Comparison of ENCODE assay signal across 1 cellular context in the genomic region with DNA sequence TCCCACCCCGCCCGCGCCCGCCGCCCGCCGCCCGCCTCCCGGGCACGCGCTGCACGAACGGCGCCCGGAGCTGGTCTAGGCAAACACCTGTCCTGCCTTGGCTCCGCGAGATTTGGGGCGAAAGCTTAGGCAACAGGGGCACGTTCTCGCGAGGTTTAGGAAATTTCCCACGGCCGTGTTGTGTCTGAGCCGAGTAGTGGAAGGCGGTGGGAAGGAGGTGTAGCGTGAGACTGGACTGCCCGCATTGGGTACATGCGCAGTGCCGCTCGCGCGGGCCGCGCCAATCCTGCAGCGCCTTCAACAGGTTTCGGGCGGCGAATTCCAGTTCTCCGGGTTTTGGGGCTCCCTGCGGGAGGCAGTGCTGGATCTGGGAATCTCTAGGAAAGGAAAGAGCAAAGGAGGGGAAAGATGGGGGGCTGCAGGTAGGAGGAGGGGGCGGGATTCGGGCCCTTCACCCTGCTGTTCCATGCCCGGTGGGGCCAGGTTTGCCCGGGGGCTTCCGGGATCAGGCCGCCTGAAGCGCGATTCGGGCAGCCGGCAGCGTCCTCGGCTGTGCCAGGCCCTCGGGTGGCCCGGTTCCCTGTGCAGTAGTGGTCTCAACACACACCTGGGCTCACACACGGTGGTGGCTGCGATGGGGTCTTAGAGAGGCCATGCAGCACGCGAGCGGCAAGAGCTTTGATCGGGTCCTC.
TF ChIP-seq lines count a peak whose summit lies in the region.

No MANE protein-coding gene starts in this region.

TF ChIP-seq in HepG2, 621 proteins besides CTCF, POLR2A, EP300 and RAD21 (continued from another document and continues in another):
- TF ChIP-seq, protein P1, sequence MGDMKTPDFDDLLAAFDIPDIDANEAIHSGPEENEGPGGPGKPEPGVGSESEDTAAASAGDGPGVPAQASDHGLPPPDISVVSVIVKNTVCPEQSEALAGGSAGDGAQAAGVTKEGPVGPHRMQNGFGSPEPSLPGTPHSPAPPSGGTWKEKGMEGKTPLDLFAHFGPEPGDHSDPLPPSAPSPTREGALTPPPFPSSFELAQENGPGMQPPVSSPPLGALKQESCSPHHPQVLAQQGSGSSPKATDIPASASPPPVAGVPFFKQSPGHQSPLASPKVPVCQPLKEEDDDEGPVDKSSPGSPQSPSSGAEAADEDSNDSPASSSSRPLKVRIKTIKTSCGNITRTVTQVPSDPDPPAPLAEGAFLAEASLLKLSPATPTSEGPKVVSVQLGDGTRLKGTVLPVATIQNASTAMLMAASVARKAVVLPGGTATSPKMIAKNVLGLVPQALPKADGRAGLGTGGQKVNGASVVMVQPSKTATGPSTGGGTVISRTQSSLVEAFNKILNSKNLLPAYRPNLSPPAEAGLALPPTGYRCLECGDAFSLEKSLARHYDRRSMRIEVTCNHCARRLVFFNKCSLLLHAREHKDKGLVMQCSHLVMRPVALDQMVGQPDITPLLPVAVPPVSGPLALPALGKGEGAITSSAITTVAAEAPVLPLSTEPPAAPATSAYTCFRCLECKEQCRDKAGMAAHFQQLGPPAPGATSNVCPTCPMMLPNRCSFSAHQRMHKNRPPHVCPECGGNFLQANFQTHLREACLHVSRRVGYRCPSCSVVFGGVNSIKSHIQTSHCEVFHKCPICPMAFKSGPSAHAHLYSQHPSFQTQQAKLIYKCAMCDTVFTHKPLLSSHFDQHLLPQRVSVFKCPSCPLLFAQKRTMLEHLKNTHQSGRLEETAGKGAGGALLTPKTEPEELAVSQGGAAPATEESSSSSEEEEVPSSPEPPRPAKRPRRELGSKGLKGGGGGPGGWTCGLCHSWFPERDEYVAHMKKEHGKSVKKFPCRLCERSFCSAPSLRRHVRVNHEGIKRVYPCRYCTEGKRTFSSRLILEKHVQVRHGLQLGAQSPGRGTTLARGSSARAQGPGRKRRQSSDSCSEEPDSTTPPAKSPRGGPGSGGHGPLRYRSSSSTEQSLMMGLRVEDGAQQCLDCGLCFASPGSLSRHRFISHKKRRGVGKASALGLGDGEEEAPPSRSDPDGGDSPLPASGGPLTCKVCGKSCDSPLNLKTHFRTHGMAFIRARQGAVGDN (CRISPR knock-in tag; IDR thresholded peaks at IDR 0.05): peak; percentile 80
- TF ChIP-seq ZNF543 (CRISPR knock-in tag; IDR thresholded peaks at IDR 0.05) (0 out of 2 replicates have a peak, but pooled peaks have one; percentile 26), FOXM1 (CRISPR knock-in tag; IDR thresholded peaks at IDR 0.05) (no peak), ZSCAN29 (CRISPR knock-in tag; conservative IDR thresholded peaks at IDR 0.05) (0 out of 2 replicates have a peak, but pooled peaks have one; percentile 44), ZSCAN9 (CRISPR knock-in tag; IDR thresholded peaks at IDR 0.05; ENCODE audit: borderline replicate concordance) (no peak; the same call in 1 of the 2 replicates), EEA1 (CRISPR knock-in tag; IDR thresholded peaks at IDR 0.05; ENCODE audit: borderline replicate concordance) (no peak), GZF1 (CRISPR knock-in tag; IDR thresholded peaks at IDR 0.05) (0 out of 2 replicates have a peak, but pooled peaks have one; percentile 12), PAWR (CRISPR knock-in tag; IDR thresholded peaks at IDR 0.05; ENCODE audit: borderline replicate concordance) (no peak), FOXK2 (IDR thresholded peaks at IDR 0.05) (peak; percentile 95), ZNF251 (CRISPR knock-in tag; IDR thresholded peaks at IDR 0.05) (no peak), ZBTB1 (CRISPR knock-in tag; IDR thresholded peaks at IDR 0.05; ENCODE audit: borderline replicate concordance) (no peak), ASH2L (IDR thresholded peaks at IDR 0.05; ENCODE audit: insufficient read length, low read depth, low read length) (peak; percentile 39), ZC3H4 (CRISPR knock-in tag; IDR thresholded peaks at IDR 0.05; ENCODE audit: borderline replicate concordance) (no peak), U2AF2 (IDR thresholded peaks at IDR 0.05; ENCODE audit: low read depth, low read length) (no peak), MATR3 (CRISPR knock-in tag; IDR thresholded peaks at IDR 0.05) (no peak), ZBTB7B (CRISPR knock-in tag; IDR thresholded peaks at IDR 0.05) (no peak), ZNF17 (CRISPR knock-in tag; IDR thresholded peaks at IDR 0.05) (no peak), BCL6 (CRISPR knock-in tag; IDR thresholded peaks at IDR 0.05) (peak; percentile 78)
- TF ChIP-seq, protein P2, sequence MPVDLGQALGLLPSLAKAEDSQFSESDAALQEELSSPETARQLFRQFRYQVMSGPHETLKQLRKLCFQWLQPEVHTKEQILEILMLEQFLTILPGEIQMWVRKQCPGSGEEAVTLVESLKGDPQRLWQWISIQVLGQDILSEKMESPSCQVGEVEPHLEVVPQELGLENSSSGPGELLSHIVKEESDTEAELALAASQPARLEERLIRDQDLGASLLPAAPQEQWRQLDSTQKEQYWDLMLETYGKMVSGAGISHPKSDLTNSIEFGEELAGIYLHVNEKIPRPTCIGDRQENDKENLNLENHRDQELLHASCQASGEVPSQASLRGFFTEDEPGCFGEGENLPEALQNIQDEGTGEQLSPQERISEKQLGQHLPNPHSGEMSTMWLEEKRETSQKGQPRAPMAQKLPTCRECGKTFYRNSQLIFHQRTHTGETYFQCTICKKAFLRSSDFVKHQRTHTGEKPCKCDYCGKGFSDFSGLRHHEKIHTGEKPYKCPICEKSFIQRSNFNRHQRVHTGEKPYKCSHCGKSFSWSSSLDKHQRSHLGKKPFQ (CRISPR knock-in tag; IDR thresholded peaks at IDR 0.05; ENCODE audit: insufficient replicate concordance): no peak
- TF ChIP-seq, protein P3, sequence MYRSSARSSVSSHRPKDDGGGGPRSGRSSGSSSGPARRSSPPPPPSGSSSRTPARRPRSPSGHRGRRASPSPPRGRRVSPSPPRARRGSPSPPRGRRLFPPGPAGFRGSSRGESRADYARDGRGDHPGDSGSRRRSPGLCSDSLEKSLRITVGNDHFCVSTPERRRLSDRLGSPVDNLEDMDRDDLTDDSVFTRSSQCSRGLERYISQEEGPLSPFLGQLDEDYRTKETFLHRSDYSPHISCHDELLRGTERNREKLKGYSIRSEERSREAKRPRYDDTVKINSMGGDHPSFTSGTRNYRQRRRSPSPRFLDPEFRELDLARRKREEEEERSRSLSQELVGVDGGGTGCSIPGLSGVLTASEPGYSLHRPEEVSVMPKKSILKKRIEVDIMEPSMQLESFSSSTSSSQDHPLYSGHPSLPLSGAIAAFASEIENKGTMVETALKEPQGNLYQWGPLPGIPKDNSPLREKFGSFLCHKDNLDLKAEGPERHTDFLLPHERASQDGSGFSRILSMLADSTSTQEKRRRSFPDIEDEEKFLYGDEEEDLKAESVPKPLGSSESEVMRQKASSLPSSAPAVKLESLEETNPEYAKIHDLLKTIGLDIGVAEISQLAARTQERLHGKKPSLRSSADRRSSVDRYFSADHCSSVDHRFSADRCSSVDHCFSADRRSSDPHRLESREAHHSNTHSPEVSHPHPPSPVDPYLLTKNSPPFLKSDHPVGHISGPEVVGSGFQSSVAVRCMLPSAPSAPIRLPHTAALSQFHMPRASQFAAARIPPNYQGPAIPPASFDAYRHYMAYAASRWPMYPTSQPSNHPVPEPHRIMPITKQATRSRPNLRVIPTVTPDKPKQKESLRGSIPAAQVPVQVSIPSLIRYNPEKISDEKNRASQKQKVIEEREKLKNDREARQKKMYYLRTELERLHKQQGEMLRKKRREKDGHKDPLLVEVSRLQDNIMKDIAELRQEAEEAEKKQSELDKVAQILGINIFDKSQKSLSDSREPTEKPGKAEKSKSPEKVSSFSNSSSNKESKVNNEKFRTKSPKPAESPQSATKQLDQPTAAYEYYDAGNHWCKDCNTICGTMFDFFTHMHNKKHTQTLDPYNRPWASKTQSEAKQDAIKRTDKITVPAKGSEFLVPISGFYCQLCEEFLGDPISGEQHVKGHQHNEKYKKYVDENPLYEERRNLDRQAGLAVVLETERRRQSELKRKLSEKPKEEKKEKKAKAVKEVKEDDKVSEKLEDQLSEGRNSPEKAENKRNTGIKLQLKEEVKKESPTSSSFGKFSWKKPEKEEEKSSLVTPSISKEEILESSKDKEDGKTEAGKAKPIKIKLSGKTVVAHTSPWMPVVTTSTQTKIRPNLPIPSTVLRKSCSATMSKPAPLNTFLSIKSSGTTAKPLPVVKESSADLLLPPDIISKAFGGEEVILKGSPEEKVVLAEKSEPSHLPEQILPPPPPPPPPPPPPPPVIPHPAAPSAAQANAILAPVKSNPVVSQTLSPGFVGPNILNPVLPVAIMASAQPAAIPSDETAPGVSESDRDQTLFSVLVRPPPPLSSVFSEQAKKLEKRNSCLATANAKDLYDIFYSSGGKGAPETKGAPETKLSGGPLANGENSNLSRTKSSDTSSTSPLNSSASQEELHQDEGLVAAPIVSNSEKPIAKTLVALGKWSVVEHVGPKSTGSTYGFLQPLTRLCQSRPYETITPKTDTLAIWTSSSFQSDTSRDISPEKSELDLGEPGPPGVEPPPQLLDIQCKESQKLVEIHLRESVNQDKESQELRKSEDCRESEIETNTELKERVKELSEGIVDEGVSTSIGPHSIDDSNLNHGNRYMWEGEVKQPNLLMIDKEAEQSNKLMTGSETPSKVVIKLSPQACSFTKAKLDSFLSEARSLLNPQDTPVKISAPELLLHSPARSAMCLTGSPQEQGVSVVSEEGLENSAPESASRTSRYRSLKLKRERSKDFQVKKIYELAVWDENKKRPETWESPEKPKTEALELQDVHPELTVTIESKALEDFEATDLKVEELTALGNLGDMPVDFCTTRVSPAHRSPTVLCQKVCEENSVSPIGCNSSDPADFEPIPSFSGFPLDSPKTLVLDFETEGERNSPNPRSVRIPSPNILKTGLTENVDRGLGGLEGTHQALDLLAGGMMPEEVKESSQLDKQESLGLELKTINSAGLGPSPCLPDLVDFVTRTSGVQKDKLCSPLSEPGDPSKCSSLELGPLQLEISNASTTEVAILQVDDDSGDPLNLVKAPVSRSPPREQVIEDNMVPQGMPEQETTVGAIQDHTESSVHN (CRISPR knock-in tag; IDR thresholded peaks at IDR 0.05): no peak
- TF ChIP-seq, protein P4, sequence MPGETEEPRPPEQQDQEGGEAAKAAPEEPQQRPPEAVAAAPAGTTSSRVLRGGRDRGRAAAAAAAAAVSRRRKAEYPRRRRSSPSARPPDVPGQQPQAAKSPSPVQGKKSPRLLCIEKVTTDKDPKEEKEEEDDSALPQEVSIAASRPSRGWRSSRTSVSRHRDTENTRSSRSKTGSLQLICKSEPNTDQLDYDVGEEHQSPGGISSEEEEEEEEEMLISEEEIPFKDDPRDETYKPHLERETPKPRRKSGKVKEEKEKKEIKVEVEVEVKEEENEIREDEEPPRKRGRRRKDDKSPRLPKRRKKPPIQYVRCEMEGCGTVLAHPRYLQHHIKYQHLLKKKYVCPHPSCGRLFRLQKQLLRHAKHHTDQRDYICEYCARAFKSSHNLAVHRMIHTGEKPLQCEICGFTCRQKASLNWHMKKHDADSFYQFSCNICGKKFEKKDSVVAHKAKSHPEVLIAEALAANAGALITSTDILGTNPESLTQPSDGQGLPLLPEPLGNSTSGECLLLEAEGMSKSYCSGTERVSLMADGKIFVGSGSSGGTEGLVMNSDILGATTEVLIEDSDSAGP (CRISPR knock-in tag; IDR thresholded peaks at IDR 0.05; ENCODE audit: borderline replicate concordance): no peak; the same call in 1 of the 2 replicates
- TF ChIP-seq, protein P5, sequence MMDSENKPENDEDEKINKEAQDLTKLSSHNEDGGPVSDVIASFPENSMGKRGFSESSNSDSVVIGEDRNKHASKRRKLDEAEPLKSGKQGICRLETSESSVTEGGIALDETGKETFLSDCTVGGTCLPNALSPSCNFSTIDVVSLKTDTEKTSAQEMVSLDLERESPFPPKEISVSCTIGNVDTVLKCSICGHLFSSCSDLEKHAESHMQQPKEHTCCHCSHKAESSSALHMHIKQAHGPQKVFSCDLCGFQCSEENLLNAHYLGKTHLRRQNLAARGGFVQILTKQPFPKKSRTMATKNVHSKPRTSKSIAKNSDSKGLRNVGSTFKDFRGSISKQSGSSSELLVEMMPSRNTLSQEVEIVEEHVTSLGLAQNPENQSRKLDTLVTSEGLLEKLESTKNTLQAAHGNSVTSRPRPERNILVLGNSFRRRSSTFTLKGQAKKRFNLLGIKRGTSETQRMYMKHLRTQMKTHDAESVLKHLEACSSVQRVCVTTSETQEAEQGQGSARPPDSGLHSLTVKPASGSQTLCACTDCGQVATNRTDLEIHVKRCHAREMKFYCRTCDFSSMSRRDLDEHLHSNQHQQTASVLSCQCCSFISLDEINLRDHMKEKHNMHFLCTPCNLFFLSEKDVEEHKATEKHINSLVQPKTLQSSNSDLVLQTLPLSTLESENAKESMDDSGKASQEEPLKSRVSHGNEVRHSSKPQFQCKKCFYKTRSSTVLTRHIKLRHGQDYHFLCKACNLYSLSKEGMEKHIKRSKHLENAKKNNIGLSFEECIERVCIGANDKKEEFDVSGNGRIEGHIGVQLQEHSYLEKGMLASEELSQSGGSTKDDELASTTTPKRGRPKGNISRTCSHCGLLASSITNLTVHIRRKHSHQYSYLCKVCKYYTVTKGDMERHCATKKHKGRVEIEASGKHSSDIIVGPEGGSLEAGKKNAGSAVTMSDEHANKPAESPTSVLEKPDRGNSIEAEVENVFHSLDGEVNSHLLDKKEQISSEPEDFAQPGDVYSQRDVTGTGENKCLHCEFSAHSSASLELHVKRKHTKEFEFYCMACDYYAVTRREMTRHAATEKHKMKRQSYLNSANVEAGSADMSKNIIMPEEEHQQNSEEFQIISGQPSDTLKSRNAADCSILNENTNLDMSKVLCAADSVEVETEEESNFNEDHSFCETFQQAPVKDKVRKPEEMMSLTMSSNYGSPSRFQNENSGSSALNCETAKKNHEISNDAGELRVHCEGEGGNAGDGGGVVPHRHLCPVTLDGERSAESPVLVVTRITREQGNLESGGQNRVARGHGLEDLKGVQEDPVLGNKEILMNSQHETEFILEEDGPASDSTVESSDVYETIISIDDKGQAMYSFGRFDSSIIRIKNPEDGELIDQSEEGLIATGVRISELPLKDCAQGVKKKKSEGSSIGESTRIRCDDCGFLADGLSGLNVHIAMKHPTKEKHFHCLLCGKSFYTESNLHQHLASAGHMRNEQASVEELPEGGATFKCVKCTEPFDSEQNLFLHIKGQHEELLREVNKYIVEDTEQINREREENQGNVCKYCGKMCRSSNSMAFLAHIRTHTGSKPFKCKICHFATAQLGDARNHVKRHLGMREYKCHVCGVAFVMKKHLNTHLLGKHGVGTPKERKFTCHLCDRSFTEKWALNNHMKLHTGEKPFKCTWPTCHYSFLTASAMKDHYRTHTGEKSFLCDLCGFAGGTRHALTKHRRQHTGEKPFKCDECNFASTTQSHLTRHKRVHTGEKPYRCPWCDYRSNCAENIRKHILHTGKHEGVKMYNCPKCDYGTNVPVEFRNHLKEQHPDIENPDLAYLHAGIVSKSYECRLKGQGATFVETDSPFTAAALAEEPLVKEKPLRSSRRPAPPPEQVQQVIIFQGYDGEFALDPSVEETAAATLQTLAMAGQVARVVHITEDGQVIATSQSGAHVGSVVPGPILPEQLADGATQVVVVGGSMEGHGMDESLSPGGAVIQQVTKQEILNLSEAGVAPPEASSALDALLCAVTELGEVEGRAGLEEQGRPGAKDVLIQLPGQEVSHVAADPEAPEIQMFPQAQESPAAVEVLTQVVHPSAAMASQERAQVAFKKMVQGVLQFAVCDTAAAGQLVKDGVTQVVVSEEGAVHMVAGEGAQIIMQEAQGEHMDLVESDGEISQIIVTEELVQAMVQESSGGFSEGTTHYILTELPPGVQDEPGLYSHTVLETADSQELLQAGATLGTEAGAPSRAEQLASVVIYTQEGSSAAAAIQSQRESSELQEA (CRISPR knock-in tag; IDR thresholded peaks at IDR 0.05; ENCODE audit: not compliant biosample characterization): no peak
- TF ChIP-seq, protein P6, sequence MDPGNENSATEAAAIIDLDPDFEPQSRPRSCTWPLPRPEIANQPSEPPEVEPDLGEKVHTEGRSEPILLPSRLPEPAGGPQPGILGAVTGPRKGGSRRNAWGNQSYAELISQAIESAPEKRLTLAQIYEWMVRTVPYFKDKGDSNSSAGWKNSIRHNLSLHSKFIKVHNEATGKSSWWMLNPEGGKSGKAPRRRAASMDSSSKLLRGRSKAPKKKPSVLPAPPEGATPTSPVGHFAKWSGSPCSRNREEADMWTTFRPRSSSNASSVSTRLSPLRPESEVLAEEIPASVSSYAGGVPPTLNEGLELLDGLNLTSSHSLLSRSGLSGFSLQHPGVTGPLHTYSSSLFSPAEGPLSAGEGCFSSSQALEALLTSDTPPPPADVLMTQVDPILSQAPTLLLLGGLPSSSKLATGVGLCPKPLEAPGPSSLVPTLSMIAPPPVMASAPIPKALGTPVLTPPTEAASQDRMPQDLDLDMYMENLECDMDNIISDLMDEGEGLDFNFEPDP (CRISPR knock-in tag; conservative IDR thresholded peaks at IDR 0.05): no peak
